29 cellular contexts compared by ENCODE assay signal in genomic region chr9:118515947-118516346, GRCh38.
"Had no signal": no experiment of that assay in that cellular context is flagged by ENCODE, and none has a peak within 500 bp of the region (broad histone marks: within the 10 kb centered on the region; RNA-seq: fewer than 3 reads in every experiment).

No MANE protein-coding gene starts in this region.

- H3K27ac Mint-ChIP-seq: natural killer cell; nephron; neural progenitor cell; progenitor cell of endocrine pancreas; stimulated activated effector memory CD8-positive, alpha-beta T cell treated with anti-CD3 and anti-CD28 coated beads, Interleukin-12 subunit alpha, Interleukin-12 subunit beta, amount 100 ng/mL, for 72 hours; stimulated activated naive B cell treated with anti-CD40 and anti-IgM and Interleukin-4, amounts not matched to agents 10 μg/mL and 1 μg/mL and 100 μg/mL, for 72 hours; stimulated activated naive CD8-positive, alpha-beta T cell treated with anti-CD3 and anti-CD28 coated beads, Interleukin-15, amount 100 ng/mL, for 72 hours; type B pancreatic cell had no signal

- H3K4me1 ChIP-seq: neural progenitor cell, parathyroid adenoma, psoas muscle, right lobe of liver, sigmoid colon, suprapubic skin, testis, tibial artery, transverse colon, upper lobe of right lung, uterus had no signal

- DNase-seq: natural killer cell; occipital lobe; ovary; posterior cingulate gyrus; psoas muscle; right cardiac atrium; right lobe of liver; sigmoid colon; small intestine; stimulated activated CD4-positive, alpha-beta T cell treated with anti-CD3 and anti-CD28 coated beads, Interleukin-15, amount 100 ng/mL, for 24 hours; stimulated activated CD4-positive, alpha-beta T cell treated with anti-CD3 and anti-CD28 coated beads, Interleukin-2, amount 100 ng/mL, for 24 hours; stimulated activated CD4-positive, alpha-beta T cell treated with anti-CD3 and anti-CD28 coated beads, Interleukin-2, amount 100 ng/mL, for 48 hours; stimulated activated CD4-positive, alpha-beta T cell treated with anti-CD3 and anti-CD28 coated beads, Interleukin-4, amount 100 ng/mL, for 24 hours; stimulated activated naive B cell treated with anti-CD40 and anti-IgM and Interleukin-4, amounts not matched to agents 10 μg/mL and 1 μg/mL and 100 μg/mL, for 72 hours; stimulated activated naive CD8-positive, alpha-beta T cell treated with anti-CD3 and anti-CD28 coated beads, Interleukin-15, amount 100 ng/mL, for 72 hours; stimulated activated naive CD8-positive, alpha-beta T cell treated with anti-CD3 and anti-CD28 coated beads, Interleukin-15, Interleukin-2, amounts not matched to agents 100 U/mL and 50 U/mL, for 24 hours; substantia nigra; testis; tibial artery; transverse colon; upper lobe of right lung; uterus had no signal

- H3K4me1 Mint-ChIP-seq: natural killer cell; nephron; neural progenitor cell; stimulated activated effector memory CD8-positive, alpha-beta T cell treated with anti-CD3 and anti-CD28 coated beads, Interleukin-12 subunit alpha, Interleukin-12 subunit beta, amount 100 ng/mL, for 72 hours; stimulated activated naive B cell treated with anti-CD40 and anti-IgM and Interleukin-4, amounts not matched to agents 10 μg/mL and 1 μg/mL and 100 μg/mL, for 72 hours; stimulated activated naive CD8-positive, alpha-beta T cell treated with anti-CD3 and anti-CD28 coated beads, Interleukin-15, amount 100 ng/mL, for 72 hours had no signal

- H3K9me3 ChIP-seq: ovary, psoas muscle, right lobe of liver, sigmoid colon, suprapubic skin, testis, tibial artery, transverse colon, upper lobe of right lung, uterus had no signal

- H3K79me2 ChIP-seq: parathyroid adenoma had no signal

- H3K9ac ChIP-seq: neural progenitor cell, parathyroid adenoma had no signal

- H2AFZ ChIP-seq: neural progenitor cell, parathyroid adenoma had no signal

- H3K36me3 ChIP-seq: neural progenitor cell, ovary, right lobe of liver, sigmoid colon, suprapubic skin, tibial artery, transverse colon, upper lobe of right lung, uterus had no signal

- H3K4me3 ChIP-seq: neural progenitor cell, ovary, psoas muscle, right lobe of liver, sigmoid colon, suprapubic skin, testis, tibial artery, transverse colon, upper lobe of right lung, uterus had no signal

- H3K36me3 Mint-ChIP-seq: natural killer cell; neural progenitor cell; stimulated activated effector memory CD8-positive, alpha-beta T cell treated with anti-CD3 and anti-CD28 coated beads, Interleukin-12 subunit alpha, Interleukin-12 subunit beta, amount 100 ng/mL, for 72 hours; stimulated activated naive B cell treated with anti-CD40 and anti-IgM and Interleukin-4, amounts not matched to agents 10 μg/mL and 1 μg/mL and 100 μg/mL, for 72 hours; type B pancreatic cell had no signal

- ATAC-seq: natural killer cell; psoas muscle; right cardiac atrium; right lobe of liver; stimulated activated effector memory CD8-positive, alpha-beta T cell treated with anti-CD3 and anti-CD28 coated beads, Interleukin-12 subunit alpha, Interleukin-12 subunit beta, amount 100 ng/mL, for 72 hours; stimulated activated naive B cell treated with anti-CD40 and anti-IgM and Interleukin-4, amounts not matched to agents 10 μg/mL and 1 μg/mL and 100 μg/mL, for 72 hours; stimulated activated naive CD8-positive, alpha-beta T cell treated with anti-CD3 and anti-CD28 coated beads, Interleukin-15, amount 100 ng/mL, for 72 hours; stimulated activated naive CD8-positive, alpha-beta T cell treated with anti-CD3 and anti-CD28 coated beads, Interleukin-15, Interleukin-2, amounts not matched to agents 100 U/mL and 50 U/mL, for 24 hours; upper lobe of right lung had no signal

- H3K27me3 ChIP-seq: neural progenitor cell, ovary, right lobe of liver, sigmoid colon, suprapubic skin, testis, tibial artery, transverse colon, upper lobe of right lung, uterus had no signal

- H3K4me2 ChIP-seq: neural progenitor cell had no signal

- H3K9me3 Mint-ChIP-seq: neural progenitor cell; stimulated activated naive CD8-positive, alpha-beta T cell treated with anti-CD3 and anti-CD28 coated beads, Interleukin-15, amount 100 ng/mL, for 72 hours; type B pancreatic cell had no signal

- H3K4me3 Mint-ChIP-seq: natural killer cell; nephron; neural progenitor cell; stimulated activated effector memory CD8-positive, alpha-beta T cell treated with anti-CD3 and anti-CD28 coated beads, Interleukin-12 subunit alpha, Interleukin-12 subunit beta, amount 100 ng/mL, for 72 hours; stimulated activated naive B cell treated with anti-CD40 and anti-IgM and Interleukin-4, amounts not matched to agents 10 μg/mL and 1 μg/mL and 100 μg/mL, for 72 hours; stimulated activated naive CD8-positive, alpha-beta T cell treated with anti-CD3 and anti-CD28 coated beads, Interleukin-15, amount 100 ng/mL, for 72 hours; type B pancreatic cell had no signal

- H3K27me3 Mint-ChIP-seq: progenitor cell of endocrine pancreas; stimulated activated naive B cell treated with anti-CD40 and anti-IgM and Interleukin-4, amounts not matched to agents 10 μg/mL and 1 μg/mL and 100 μg/mL, for 72 hours; stimulated activated naive CD8-positive, alpha-beta T cell treated with anti-CD3 and anti-CD28 coated beads, Interleukin-15, amount 100 ng/mL, for 72 hours; type B pancreatic cell had no signal

- H3K27ac ChIP-seq: neural progenitor cell, ovary, parathyroid adenoma, psoas muscle, right lobe of liver, sigmoid colon, suprapubic skin, testis, tibial artery, transverse colon, upper lobe of right lung, uterus had no signal
